Comparison of ENCODE assay signal across 19 cellular contexts in genomic region chr6:67679566-67680296, GRCh38.
DNase-seq lines count a peak whose midpoint lies in the region; FAIRE-seq and TF ChIP-seq lines count a peak whose summit lies in the region.
"Had no signal": no experiment of that assay in that cellular context is flagged by ENCODE, and none has a peak within 500 bp of the region (broad histone marks: within the 10 kb centered on the region; RNA-seq: fewer than 3 reads in every experiment).

No MANE protein-coding gene starts in this region.

- no peaks in the 10 kb centered on the region for H4K20me1 ChIP-seq in astrocyte (ENCODE audit: insufficient read depth, low read length)

- H3K27me3 ChIP-seq in BE2C (no peaks in the 10 kb centered on the region), astrocyte (ENCODE audit: insufficient read depth, low read length) (no peaks in the 10 kb centered on the region), thyroid gland (no peaks in the 10 kb centered on the region)
- H3K27me3 ChIP-seq: SJCRH30 had no signal

- H3K4me3 Mint-ChIP-seq in astrocyte (ENCODE audit: unreplicated experiment): no peak overlapping the region
- H3K4me3 Mint-ChIP-seq: CD4-positive, CD25-positive, alpha-beta regulatory T cell had no signal

- intact Hi-C loops in thyroid gland (cut with DNase I): no loop called here

- H3K4me3 ChIP-seq in BE2C (ENCODE audit: low read depth, low read length) (no peak overlapping the region), astrocyte (ENCODE audit: insufficient read depth, low read depth, low read length) (no peak overlapping the region), thyroid gland (replicated peaks in 1 of 3) (no peak overlapping the region)
- H3K4me3 ChIP-seq: SJCRH30 had no signal

- no peaks in the 10 kb centered on the region for H3K27me3 Mint-ChIP-seq in astrocyte (ENCODE audit: low read depth, unreplicated experiment)
- H3K27me3 Mint-ChIP-seq: CD4-positive, CD25-positive, alpha-beta regulatory T cell had no signal

- TF ChIP-seq CTCF in BE2C (IDR thresholded peaks at IDR 0.05; ENCODE audit: low read depth, low read length): no peak
- TF ChIP-seq CTCF in astrocyte (IDR thresholded peaks at IDR 0.05; ENCODE audit: insufficient read depth, low read depth, low read length): no peak
- TF ChIP-seq CTCF in thyroid gland (IDR thresholded peaks at IDR 0.05): no peak

- 74 to 82% methylated on average over 3 of the region's 3 CpGs for WGBS in thyroid gland, 2 donors

- H3K4me1 Mint-ChIP-seq in astrocyte (ENCODE audit: low read depth, unreplicated experiment): peaks cover 21% of the 10 kb centered on the region
- H3K4me1 Mint-ChIP-seq: CD4-positive, CD25-positive, alpha-beta regulatory T cell had no signal

- H3K4me1 ChIP-seq in BE2C (peaks cover 9% of the 10 kb centered on the region), astrocyte (ENCODE audit: insufficient read depth, low read length) (peaks cover 18% of the 10 kb centered on the region), thyroid gland (no peaks in the 10 kb centered on the region)
- H3K4me1 ChIP-seq: SJCRH30 had no signal

- H3K4me2 ChIP-seq in astrocyte (ENCODE audit: low read length): peak overlapping the region; percentile 43
- H3K4me2 ChIP-seq: KMS-11 had no signal

- no peak overlapping the region for H3K27ac Mint-ChIP-seq in astrocyte (ENCODE audit: unreplicated experiment)
- H3K27ac Mint-ChIP-seq: CD4-positive, CD25-positive, alpha-beta regulatory T cell had no signal

- H3K9me3 Mint-ChIP-seq in astrocyte (ENCODE audit: unreplicated experiment): peaks cover 3% of the 10 kb centered on the region

- H3K36me3 ChIP-seq in BE2C: no peaks in the 10 kb centered on the region
- no peaks in the 10 kb centered on the region for H3K36me3 ChIP-seq in astrocyte (ENCODE audit: insufficient read depth, low read length)
- no peaks in the 10 kb centered on the region for H3K36me3 ChIP-seq in thyroid gland
- H3K36me3 ChIP-seq: SJCRH30 had no signal

- H3K79me2 ChIP-seq in astrocyte (ENCODE audit: insufficient read depth, low read length): no peaks in the 10 kb centered on the region

- H3K36me3 Mint-ChIP-seq in astrocyte (ENCODE audit: low read depth, unreplicated experiment): no peaks in the 10 kb centered on the region
- H3K36me3 Mint-ChIP-seq: CD4-positive, CD25-positive, alpha-beta regulatory T cell had no signal

- H3K9ac ChIP-seq in astrocyte (ENCODE audit: low read length): no peak overlapping the region
- H3K9ac ChIP-seq: KMS-11 had no signal

- H2AFZ ChIP-seq in astrocyte (ENCODE audit: low read depth, low read length): no peak overlapping the region

- TF ChIP-seq POLR2A in thyroid gland (IDR thresholded peaks at IDR 0.05): no peak

- peak; percentile 50 for FAIRE-seq in astrocyte (lab: Jason Lieb, UNC)
- FAIRE-seq: HepG2 had no signal

- peak overlapping the region; percentile 59 for H3K27ac ChIP-seq in astrocyte (ENCODE audit: low read depth, low read length)
- no peak overlapping the region for H3K27ac ChIP-seq in thyroid gland
- H3K27ac ChIP-seq: KMS-11, SJCRH30 had no signal

- DNase-seq in BE2C: peak; percentile 27
- peak; percentile 32 for DNase-seq in LHCN-M2 (ENCODE audit: low read depth)
- peak; percentile 64 for DNase-seq in astrocyte (ENCODE audit: low read depth)
- DNase-seq in iris pigment epithelial cell (ENCODE audit: low read depth): peak; percentile 57
- no peak for DNase-seq in thyroid gland
- no peak for DNase-seq in HT-29 (ENCODE audit: low spot score)
- DNase-seq in NCI-H748 treated with DMSO at 0.1 percent for 48 hours (lab: John Stamatoyannopoulos, UW): no peak
- DNase-seq in globus pallidus (ENCODE audit: low spot score): no peak
- DNase-seq: ACHN; Calu3; CD4-positive, CD25-positive, alpha-beta regulatory T cell; DMS79; NCI-H187; NCI-H345; NCI-H526; RPMI8226; SJCRH30 had no signal

- H3K9me3 ChIP-seq in BE2C (no peaks in the 10 kb centered on the region; the same call in 1 of the 2 replicates), astrocyte (ENCODE audit: insufficient read depth, low read depth, low read length) (no peaks in the 10 kb centered on the region), thyroid gland (no peaks in the 10 kb centered on the region)
- H3K9me3 ChIP-seq: SJCRH30 had no signal

Comparison
In these comparisons a context has a peak if more than half of its experiments do, and no peak if none do; other contexts are left out.
1. DNase-seq: peak in BE2C (single experiment), LHCN-M2 (single experiment), astrocyte (single experiment) and iris pigment epithelial cell (single experiment); none in thyroid gland (0 of 2), HT-29 (single experiment), NCI-H748 treated with DMSO at 0.1 percent for 48 hours (single experiment) and globus pallidus (single experiment).